In the genomic region with DNA sequence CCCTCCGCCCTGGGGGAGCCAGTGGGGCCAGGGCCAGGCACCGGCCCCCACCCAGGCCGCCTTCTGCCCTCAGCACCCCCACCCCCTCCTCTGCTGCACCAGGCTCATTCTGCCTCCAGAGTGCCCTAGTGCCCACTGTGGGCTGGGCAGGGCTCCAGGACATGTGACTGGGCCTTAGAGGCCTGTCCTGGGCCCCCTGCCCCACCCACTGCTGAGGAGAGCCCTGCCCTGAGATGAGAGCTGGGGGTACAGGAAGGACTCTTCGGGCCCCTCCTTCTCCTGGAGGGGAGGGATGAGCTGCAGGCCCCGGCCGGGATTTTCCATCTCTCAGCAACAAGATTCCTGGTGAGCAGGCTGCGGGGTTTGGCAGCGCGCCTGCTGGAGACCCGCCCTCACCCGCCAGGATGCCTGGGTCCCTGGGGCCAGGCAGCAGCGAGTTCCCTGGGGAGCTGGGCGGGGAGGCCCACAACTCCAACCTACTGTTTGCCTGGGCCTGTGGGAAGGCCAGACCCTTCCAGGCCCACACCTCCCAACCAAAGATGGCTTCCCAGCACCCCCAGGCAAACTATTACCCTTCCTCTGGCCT, we compare ENCODE assay signal across 9 cellular contexts. TPM values are rescaled to one million over a fixed set of nuclear protein-coding genes. Genes with fewer than 3 reads are reported as not detected.
A peak's percentile ranks its signal among the peaks of the same experiment; 100 is the strongest.
DNase-seq lines count a peak whose midpoint lies in the region; ATAC-seq and TF ChIP-seq lines count a peak whose summit lies in the region.
"Had no signal": no experiment of that assay in that cellular context is flagged by ENCODE, and none has a peak within 500 bp of the region (broad histone marks: within the 10 kb centered on the region; RNA-seq: fewer than 3 reads in every experiment).

No MANE protein-coding gene starts in this region.

- peaks cover 3% of the 10 kb centered on the region for H3K36me3 Mint-ChIP-seq in CD8-positive, alpha-beta T cell

- peak overlapping the region in 1 of 59 donors; percentile 3 for H3K4me3 ChIP-seq in dorsolateral prefrontal cortex
- no peak overlapping the region for H3K4me3 ChIP-seq in mucosa of descending colon
- H3K4me3 ChIP-seq in CD8-positive, alpha-beta T cell (ENCODE audit: low read depth, low read length): no peak overlapping the region

- H3K27me3 ChIP-seq in dorsolateral prefrontal cortex: no peaks in the 10 kb centered on the region
- no peaks in the 10 kb centered on the region for H3K27me3 ChIP-seq in CD8-positive, alpha-beta T cell (ENCODE audit: insufficient read depth, low read length)

- peak; percentile 30 for DNase-seq in ACHN
- peak; percentile 25 for DNase-seq in NCI-H128 (lab: John Stamatoyannopoulos, UW; ENCODE audit: unreplicated experiment)
- DNase-seq in dorsolateral prefrontal cortex: peak in 1 of 10 donors; percentile 49
- no peak for DNase-seq in mucosa of descending colon
- no peak for DNase-seq in CD8-positive, alpha-beta T cell
- DNase-seq: activated naive CD8-positive, alpha-beta T cell treated with anti-CD3 and anti-CD28 coated beads, Interleukin-2, amount 50 U/mL, for 24 hours had no signal

- intact Hi-C loops in dorsolateral prefrontal cortex (cut with DNase I) (no loop called here), mucosa of descending colon (cut with DNase I, micrococcal nuclease) (no loop called here)
- intact Hi-C loops in CD8-positive, alpha-beta T cell (cut with DNase I, micrococcal nuclease): no loop called here

- no peaks in the 10 kb centered on the region for H3K9me3 Mint-ChIP-seq in CD8-positive, alpha-beta T cell
- H3K9me3 Mint-ChIP-seq: activated naive CD8-positive, alpha-beta T cell treated with anti-CD3 and anti-CD28 coated beads, Interleukin-2, amount 50 U/mL, for 24 hours had no signal

- H3K4me1 ChIP-seq in mucosa of descending colon (ENCODE audit: low read depth): peaks cover 12% of the 10 kb centered on the region
- peaks cover 5% of the 10 kb centered on the region for H3K4me1 ChIP-seq in CD8-positive, alpha-beta T cell (ENCODE audit: insufficient read depth, low read length)

- no peaks in the 10 kb centered on the region for H3K27me3 Mint-ChIP-seq in CD8-positive, alpha-beta T cell (ENCODE audit: low read depth)
- H3K27me3 Mint-ChIP-seq: activated naive CD8-positive, alpha-beta T cell treated with anti-CD3 and anti-CD28 coated beads, Interleukin-2, amount 50 U/mL, for 24 hours had no signal

- POLR2A ChIA-PET in CD8-positive, alpha-beta T cell (lab: Charles Lee): no interaction called here

- no peak for TF ChIP-seq CTCF in dorsolateral prefrontal cortex (IDR thresholded peaks at IDR 0.05 in 54 of 56, conservative IDR thresholded peaks at IDR 0.05 in 2 of 56; ENCODE audit: low read depth in 1 of 56, partially characterized antibody in 56 of 56)
- TF ChIP-seq CTCF in mucosa of descending colon (IDR thresholded peaks at IDR 0.05): no peak
- no peak for TF ChIP-seq CTCF in CD8-positive, alpha-beta T cell (IDR thresholded peaks at IDR 0.05)

- H3K27ac ChIP-seq in dorsolateral prefrontal cortex: peak overlapping the region in 52 of 59 donors; percentile 5 to 78 (median 60)
- no peak overlapping the region for H3K27ac ChIP-seq in CD8-positive, alpha-beta T cell (ENCODE audit: low read depth, low read length)

- in situ Hi-C loops in ACHN (cut with HindIII; ENCODE audit: low pct_ligation_motif_present, low pct_unique_long_range_greater_than_20kb, low sequenced_read_pairs): no loop called here

- H3K36me3 ChIP-seq in mucosa of descending colon (ENCODE audit: low read depth): no peaks in the 10 kb centered on the region
- H3K36me3 ChIP-seq in CD8-positive, alpha-beta T cell (ENCODE audit: insufficient read depth, low read length): no peaks in the 10 kb centered on the region

- no peaks in the 10 kb centered on the region for H3K4me1 Mint-ChIP-seq in CD8-positive, alpha-beta T cell (ENCODE audit: low read depth)
- H3K4me1 Mint-ChIP-seq: activated naive CD8-positive, alpha-beta T cell treated with anti-CD3 and anti-CD28 coated beads, Interleukin-2, amount 50 U/mL, for 24 hours had no signal

- ATAC-seq in mucosa of descending colon (peak; percentile 5), GM19455 (IDR thresholded peaks at IDR 0.05; ENCODE audit: unreplicated experiment) (no peak), HG02870 (IDR thresholded peaks at IDR 0.05; ENCODE audit: unreplicated experiment) (no peak), GM21619 (IDR thresholded peaks at IDR 0.05; ENCODE audit: unreplicated experiment) (no peak)
- ATAC-seq in CD8-positive, alpha-beta T cell: no peak
- ATAC-seq: activated naive CD8-positive, alpha-beta T cell treated with anti-CD3 and anti-CD28 coated beads, Interleukin-2, amount 50 U/mL, for 24 hours had no signal

- CTCF ChIA-PET in CD8-positive, alpha-beta T cell (lab: Charles Lee): interaction anchor here (0.8 to 1.9 kb wide), 4 partner anchors 18 to 293 kb away, joined by 3 to 5 read pairs (median 4); no protein-coding TSS in a partner anchor

- no peak overlapping the region for H3K27ac Mint-ChIP-seq in CD8-positive, alpha-beta T cell
- H3K27ac Mint-ChIP-seq: activated naive CD8-positive, alpha-beta T cell treated with anti-CD3 and anti-CD28 coated beads, Interleukin-2, amount 50 U/mL, for 24 hours had no signal

- no peaks in the 10 kb centered on the region for H3K9me3 ChIP-seq in mucosa of descending colon
- no peaks in the 10 kb centered on the region for H3K9me3 ChIP-seq in CD8-positive, alpha-beta T cell (ENCODE audit: low read length)

- no peak overlapping the region for H3K4me3 Mint-ChIP-seq in CD8-positive, alpha-beta T cell
- H3K4me3 Mint-ChIP-seq: activated naive CD8-positive, alpha-beta T cell treated with anti-CD3 and anti-CD28 coated beads, Interleukin-2, amount 50 U/mL, for 24 hours had no signal

RNA-seq across cellular contexts. Expression of gene AHDC1, which starts 14.0 kb away (rescaled TPM):
- 100 to 1,000 TPM in 21 of 120 experiments, 10 to 100 TPM in 99; 57.6 to 160 (median 87.2) TPM for total RNA-seq in dorsolateral prefrontal cortex
- 10 to 100 TPM; 13.7 to 58.6 (median 18.7) TPM for total RNA-seq in mucosa of descending colon
- 10 to 100 TPM; 19.5 to 21.1 TPM for total RNA-seq in CD8-positive, alpha-beta T cell

RNA-seq across cellular contexts. Expression of gene FGR, which starts 45.1 kb away (rescaled TPM):
- total RNA-seq in dorsolateral prefrontal cortex (10 to 100 TPM in 19 of 120 experiments, 1 to 10 TPM in 101; 2.0 to 24.2 (median 6.8) TPM), mucosa of descending colon (1 to 10 TPM; 2.3 to 5.7 (median 5.3) TPM)
- 1 to 10 TPM; 1.4 to 2.5 TPM for total RNA-seq in CD8-positive, alpha-beta T cell

Comparison
In these comparisons a context has a peak if more than half of its experiments do, and no peak if none do; other contexts are left out.
1. DNase-seq: peak in ACHN (single experiment) and NCI-H128 (single experiment); none in mucosa of descending colon (0 of 3) and CD8-positive, alpha-beta T cell (0 of 7).